In the genomic region with DNA sequence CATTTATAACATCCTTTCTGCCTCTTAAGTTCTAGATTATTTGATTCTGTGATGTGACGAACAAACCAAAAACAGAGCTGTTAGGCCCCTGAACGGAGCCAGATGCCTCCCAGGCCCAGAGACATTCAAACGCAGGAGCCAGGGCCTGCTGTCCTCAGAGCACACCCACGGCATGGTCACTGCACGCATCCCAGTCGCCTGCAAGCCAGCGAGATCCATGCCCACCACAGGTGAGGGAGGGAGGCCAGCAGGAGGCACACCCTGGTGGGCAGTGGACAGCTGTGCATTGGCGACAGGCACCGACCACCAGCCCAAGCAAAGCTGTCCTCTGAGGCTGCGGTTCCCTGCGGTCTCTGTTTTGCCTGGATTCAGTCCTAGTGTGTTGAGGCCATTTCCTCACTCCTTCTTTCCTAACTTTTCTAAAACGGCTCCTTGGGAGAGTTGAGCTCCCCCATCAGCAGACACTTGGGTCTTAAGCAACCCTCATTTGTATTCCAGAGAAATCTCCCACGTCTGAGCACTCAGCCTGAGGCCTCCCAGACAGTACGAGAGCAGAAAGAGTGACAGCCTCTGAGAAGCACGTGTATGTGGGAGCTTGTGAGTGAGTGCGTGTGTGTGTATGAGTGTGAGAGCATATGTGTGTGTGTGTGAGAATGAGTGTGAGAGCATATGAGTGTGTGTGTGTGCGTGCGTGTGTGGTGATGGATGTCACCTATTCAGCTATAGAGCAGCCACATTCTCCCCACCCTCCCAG, we compare ENCODE assay signal across 19 cellular contexts.
DNase-seq lines count a peak whose midpoint lies in the region; ATAC-seq and TF ChIP-seq lines count a peak whose summit lies in the region.
"Had no signal": no experiment of that assay in that cellular context is flagged by ENCODE, and none has a peak within 500 bp of the region (broad histone marks: within the 10 kb centered on the region; RNA-seq: fewer than 3 reads in every experiment).

No MANE protein-coding gene starts in this region.

- H2AFZ ChIP-seq in KMS-11 (ENCODE audit: low read depth) = no peak overlapping the region

- H3K4me1 ChIP-seq in KMS-11 (ENCODE audit: low read depth, poor library complexity, severe bottlenecking) = peaks cover 65% of the 10 kb centered on the region
- peaks cover 57% of the 10 kb centered on the region for H3K4me1 ChIP-seq in adipocyte (ENCODE audit: control insufficient read depth, insufficient read depth, low read length)
- H3K4me1 ChIP-seq: foreskin keratinocyte had no signal

- no peaks in the 10 kb centered on the region for H3K9me3 ChIP-seq in adipocyte (ENCODE audit: control insufficient read depth, low read length)
- H3K9me3 ChIP-seq: BLaER1 treated with 17β-estradiol and CSF1 and Interleukin-3, amounts not matched to agents 10 nM and 100 nM; left lung; right atrium auricular region; thoracic aorta had no signal

- H3K27ac ChIP-seq in KMS-11 = peak overlapping the region; percentile 81
- H3K27ac ChIP-seq: BLaER1 treated with 17β-estradiol and CSF1 and Interleukin-3, amounts not matched to agents 10 nM and 100 nM; foreskin keratinocyte; HL-60; left lung; thoracic aorta had no signal

- no peaks in the 10 kb centered on the region for H4K20me1 ChIP-seq in KMS-11 (ENCODE audit: insufficient read depth)

- H3K9ac ChIP-seq in KMS-11 (no peak overlapping the region), adipocyte (ENCODE audit: low read length) (peak overlapping the region; percentile 59)
- H3K9ac ChIP-seq: BLaER1 treated with 17β-estradiol and CSF1 and Interleukin-3, amounts not matched to agents 10 nM and 100 nM had no signal

- H3K27ac Mint-ChIP-seq in stimulated activated memory B cell treated with anti-CD40 and anti-IgM and Interleukin-4, amounts not matched to agents 10 μg/mL and 1 μg/mL and 100 μg/mL, for 72 hours = peak overlapping the region; percentile 71

- H3K36me3 ChIP-seq in KMS-11 (ENCODE audit: insufficient read depth) (no peaks in the 10 kb centered on the region), adipocyte (ENCODE audit: control insufficient read depth, insufficient read depth, low read length, severe bottlenecking) (no peaks in the 10 kb centered on the region)
- H3K36me3 ChIP-seq: thoracic aorta had no signal

- H3K27me3 Mint-ChIP-seq in stimulated activated memory B cell treated with anti-CD40 and anti-IgM and Interleukin-4, amounts not matched to agents 10 μg/mL and 1 μg/mL and 100 μg/mL, for 72 hours = no peaks in the 10 kb centered on the region
- H3K27me3 Mint-ChIP-seq: naive thymus-derived CD4-positive, alpha-beta T cell had no signal

- H3K36me3 Mint-ChIP-seq in stimulated activated memory B cell treated with anti-CD40 and anti-IgM and Interleukin-4, amounts not matched to agents 10 μg/mL and 1 μg/mL and 100 μg/mL, for 72 hours = peaks cover 27% of the 10 kb centered on the region

- H3K9me3 Mint-ChIP-seq in stimulated activated memory B cell treated with anti-CD40 and anti-IgM and Interleukin-4, amounts not matched to agents 10 μg/mL and 1 μg/mL and 100 μg/mL, for 72 hours = no peaks in the 10 kb centered on the region
- H3K9me3 Mint-ChIP-seq: naive thymus-derived CD4-positive, alpha-beta T cell had no signal

- no peak for DNase-seq in adipocyte (ENCODE audit: low read depth)
- peak; percentile 51 to 72 for DNase-seq in foreskin fibroblast
- no peak for DNase-seq in SIG-M5 treated with dmso at 0.1 percent for 504 hours (lab: John Stamatoyannopoulos, UW; ENCODE audit: unreplicated experiment)
- no peak for DNase-seq in activated CD8-positive, alpha-beta memory T cell treated with anti-CD3 and anti-CD28 coated beads for 24 hours
- no peak for DNase-seq in NCI-H510A treated with DMSO at 0.1 percent for 48 hours (lab: John Stamatoyannopoulos, UW)
- no peak for DNase-seq in UCSD-AML1 (lab: John Stamatoyannopoulos, UW; ENCODE audit: unreplicated experiment)
- DNase-seq: DMS79; foreskin keratinocyte; KG1; naive thymus-derived CD4-positive, alpha-beta T cell; NCI-H1105 treated with DMSO at 0.1 percent for 48 hours; NCI-H446 had no signal

- TF ChIP-seq CTCF in KMS-11 (conservative IDR thresholded peaks at IDR 0.05; ENCODE audit: low read depth, low read length) (no peak), foreskin fibroblast (IDR thresholded peaks at IDR 0.05; ENCODE audit: low read depth, low read length) (no peak)

- no peaks in the 10 kb centered on the region for H3K79me2 ChIP-seq in KMS-11 (ENCODE audit: insufficient read depth, low read depth)

- ATAC-seq in stimulated activated memory B cell treated with anti-CD40 and anti-IgM and Interleukin-4, amounts not matched to agents 10 μg/mL and 1 μg/mL and 100 μg/mL, for 72 hours = no peak
- ATAC-seq: foreskin keratinocyte; left lung; naive thymus-derived CD4-positive, alpha-beta T cell had no signal

- H3K4me1 Mint-ChIP-seq in stimulated activated memory B cell treated with anti-CD40 and anti-IgM and Interleukin-4, amounts not matched to agents 10 μg/mL and 1 μg/mL and 100 μg/mL, for 72 hours = peaks cover 67% of the 10 kb centered on the region

- peak overlapping the region; percentile 21; the same call in 1 of the 2 replicates for H3K4me2 ChIP-seq in KMS-11

- no peak overlapping the region for H3K4me3 ChIP-seq in KMS-11 (IDR thresholded peaks at IDR 0.05; ENCODE audit: insufficient read depth, low read depth, low read length)
- H3K4me3 ChIP-seq in adipocyte (ENCODE audit: low read length) = no peak overlapping the region
- no peak overlapping the region for H3K4me3 ChIP-seq in foreskin fibroblast (ENCODE audit: low read depth in 1 of 2, low read length in 2 of 2)
- H3K4me3 ChIP-seq: BLaER1 treated with 17β-estradiol and CSF1 and Interleukin-3, amounts not matched to agents 10 nM and 100 nM; left lung; right atrium auricular region; thoracic aorta had no signal

- H3K27me3 ChIP-seq in KMS-11 (ENCODE audit: insufficient read depth, low read depth) = no peaks in the 10 kb centered on the region
- H3K27me3 ChIP-seq in adipocyte (replicated peaks; ENCODE audit: control insufficient read depth, insufficient read depth, low read length) = no peaks in the 10 kb centered on the region
- H3K27me3 ChIP-seq: BLaER1 treated with 17β-estradiol and CSF1 and Interleukin-3, amounts not matched to agents 10 nM and 100 nM; foreskin keratinocyte; left lung; right atrium auricular region had no signal

- no peak overlapping the region for H3K4me3 Mint-ChIP-seq in stimulated activated memory B cell treated with anti-CD40 and anti-IgM and Interleukin-4, amounts not matched to agents 10 μg/mL and 1 μg/mL and 100 μg/mL, for 72 hours
- H3K4me3 Mint-ChIP-seq: naive thymus-derived CD4-positive, alpha-beta T cell had no signal

Comparison
In these comparisons a context has a peak if more than half of its experiments do, and no peak if none do; other contexts are left out.
1. DNase-seq: peak in foreskin fibroblast (2 of 2); none in adipocyte (single experiment), SIG-M5 treated with dmso at 0.1 percent for 504 hours (single experiment), activated CD8-positive, alpha-beta memory T cell treated with anti-CD3 and anti-CD28 coated beads for 24 hours (single experiment), NCI-H510A treated with DMSO at 0.1 percent for 48 hours (single experiment) and UCSD-AML1 (single experiment).